In the genomic region with DNA sequence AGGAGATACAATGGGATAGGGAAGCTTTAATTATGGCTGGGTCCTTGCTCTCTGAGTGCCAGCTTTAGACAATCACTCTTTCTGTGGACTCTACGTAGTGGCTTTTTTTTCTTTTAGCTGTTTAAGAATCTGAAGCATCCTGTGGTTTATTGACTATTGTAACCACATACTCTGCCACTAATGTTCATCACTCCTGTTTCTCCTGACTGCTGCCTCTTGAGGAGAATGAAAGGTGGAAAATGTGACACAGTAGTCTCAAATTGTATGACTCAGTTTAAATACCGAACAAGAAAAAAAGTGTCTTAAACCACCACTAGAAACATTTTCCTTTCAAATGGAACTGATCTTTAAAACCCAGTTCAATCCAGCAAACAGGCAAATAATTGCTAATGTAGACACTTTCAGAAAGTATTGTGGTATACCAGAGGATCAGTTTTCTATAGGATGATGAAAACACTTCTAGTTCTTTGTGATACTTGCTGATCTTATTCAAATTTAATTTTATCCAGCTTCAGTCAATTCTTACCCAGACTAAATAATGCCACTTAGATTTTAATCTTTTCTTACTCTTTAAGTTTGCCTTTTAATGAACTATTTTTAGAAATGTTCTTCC, we compare ENCODE assay signal across 9 cellular contexts.
DNase-seq lines count a peak whose midpoint lies in the region; TF ChIP-seq lines count a peak whose summit lies in the region.
"Had no signal": no experiment of that assay in that cellular context is flagged by ENCODE, and none has a peak within 500 bp of the region (broad histone marks: within the 10 kb centered on the region; RNA-seq: fewer than 3 reads in every experiment).

No MANE protein-coding gene starts in this region.

- H3K36me3 ChIP-seq in kidney epithelial cell (ENCODE audit: control insufficient read depth, insufficient read depth, low read length): no peaks in the 10 kb centered on the region

- H3K4me1 Mint-ChIP-seq in activated naive CD8-positive, alpha-beta T cell treated with anti-CD3 and anti-CD28 coated beads for 36 hours: peaks cover 18% of the 10 kb centered on the region

- peaks cover 8% of the 10 kb centered on the region for H3K27me3 Mint-ChIP-seq in activated naive CD8-positive, alpha-beta T cell treated with anti-CD3 and anti-CD28 coated beads for 36 hours

- H3K4me3 Mint-ChIP-seq in activated naive CD8-positive, alpha-beta T cell treated with anti-CD3 and anti-CD28 coated beads for 36 hours: no peak overlapping the region

- H3K36me3 Mint-ChIP-seq in activated naive CD8-positive, alpha-beta T cell treated with anti-CD3 and anti-CD28 coated beads for 36 hours: peaks cover 6% of the 10 kb centered on the region

- no peak overlapping the region for H3K4me3 ChIP-seq in kidney epithelial cell (ENCODE audit: low read depth, low read length)

- in situ Hi-C loops in GM13977 (cut with MboI; ENCODE audit: low pct_unique_long_range_greater_than_20kb, low sequenced_read_pairs, unreplicated experiment): loop anchor here (25.0 kb wide), 1 partner anchor 713 kb away; no protein-coding TSS in a partner anchor

- DNase-seq in AG20443 (ENCODE audit: low spot score) (peak; percentile 61), HS-5 (ENCODE audit: low read depth) (peak; percentile 71), kidney epithelial cell (ENCODE audit: low read depth) (peak; percentile 95), ecto neural progenitor cell (ENCODE audit: low spot score) (no peak), COLO668 (lab: John Stamatoyannopoulos, UW; ENCODE audit: unreplicated experiment) (no peak), NCI-H524 (lab: John Stamatoyannopoulos, UW) (no peak), GM13977 (ENCODE audit: low spot score) (no peak)
- DNase-seq in activated naive CD8-positive, alpha-beta T cell treated with anti-CD3 and anti-CD28 coated beads for 36 hours: no peak
- DNase-seq: activated CD4-positive, alpha-beta T cell treated with anti-CD3 and anti-CD28 coated beads, Interleukin-2, amount 50 U/mL, for 4 hours had no signal

- no peaks in the 10 kb centered on the region for H3K9me3 Mint-ChIP-seq in activated naive CD8-positive, alpha-beta T cell treated with anti-CD3 and anti-CD28 coated beads for 36 hours

- H3K27me3 ChIP-seq in kidney epithelial cell (ENCODE audit: control insufficient read depth, insufficient read depth, low read length): no peaks in the 10 kb centered on the region

- peak overlapping the region; percentile 68 for H3K27ac Mint-ChIP-seq in activated naive CD8-positive, alpha-beta T cell treated with anti-CD3 and anti-CD28 coated beads for 36 hours

- TF ChIP-seq CTCF in kidney epithelial cell (IDR thresholded peaks at IDR 0.05; ENCODE audit: insufficient read depth, low read length, poor library complexity, severe bottlenecking) (no peak), GM13977 (IDR thresholded peaks at IDR 0.05; ENCODE audit: extremely low read depth, insufficient read depth, missing control alignments) (no peak)

Comparison
In these comparisons a context has a peak if more than half of its experiments do, and no peak if none do; other contexts are left out.
1. DNase-seq: peak in AG20443 (single experiment), HS-5 (single experiment) and kidney epithelial cell (single experiment); none in activated naive CD8-positive, alpha-beta T cell treated with anti-CD3 and anti-CD28 coated beads for 36 hours (single experiment), ecto neural progenitor cell (single experiment), COLO668 (single experiment), NCI-H524 (0 of 2) and GM13977 (single experiment).